In genomic region chr16:48300391-48300856, GRCh38 we compare ENCODE assay signal across 1 cellular context.
TF ChIP-seq lines count a peak whose summit lies in the region.

No MANE protein-coding gene starts in this region.

TF ChIP-seq in K562, 482 proteins besides CTCF, POLR2A, EP300 and RAD21 (continued from another document and continues in another):
- TF ChIP-seq MGA (IDR thresholded peaks at IDR 0.05) (peak; percentile 54; the same call in 1 of the 2 replicates), GTF2A2 (tag; IDR thresholded peaks at IDR 0.05) (peak; percentile 64; the same call in 1 of the 2 replicates), CLOCK (CRISPR knock-in tag; IDR thresholded peaks at IDR 0.05; ENCODE audit: borderline replicate concordance) (no peak), MEF2D (tag; conservative IDR thresholded peaks at IDR 0.05; ENCODE audit: low read depth) (peak; percentile 64; the same call in 1 of the 2 replicates), KLF10 (CRISPR knock-in tag; IDR thresholded peaks at IDR 0.05) (no peak), ZNF592 (IDR thresholded peaks at IDR 0.05) (peak; percentile 91), ZSCAN32 (CRISPR knock-in tag; IDR thresholded peaks at IDR 0.05) (peak; percentile 96), C11orf30 (IDR thresholded peaks at IDR 0.05; ENCODE audit: low read depth) (no peak), HDAC3 (IDR thresholded peaks at IDR 0.05; ENCODE audit: borderline replicate concordance, partially characterized antibody) (no peak), ZNF79 (CRISPR knock-in tag; IDR thresholded peaks at IDR 0.05; ENCODE audit: low read depth) (peak; percentile 83), ETS2 (tag; IDR thresholded peaks at IDR 0.05; ENCODE audit: borderline replicate concordance, poor library complexity, severe bottlenecking) (peak; percentile 58), DNMT1 (IDR thresholded peaks at IDR 0.05) (no peak), BACH1 (tag; IDR thresholded peaks at IDR 0.05) (peak; percentile 87), ZNF395 (CRISPR knock-in tag; IDR thresholded peaks at IDR 0.05) (peak; percentile 91; the same call in 1 of the 2 replicates), MAFK (IDR thresholded peaks at IDR 0.05; ENCODE audit: low read length) (peak; percentile 7; the same call in 1 of the 2 replicates), ZBTB34 (CRISPR knock-in tag; IDR thresholded peaks at IDR 0.05) (0 out of 2 replicates have a peak, but pooled peaks have one; percentile 2), ID3 (CRISPR knock-in tag; IDR thresholded peaks at IDR 0.05) (no peak), ID3 (tag; IDR thresholded peaks at IDR 0.05) (no peak), NR2C1 (IDR thresholded peaks at IDR 0.05) (peak; percentile 36; the same call in 1 of the 2 replicates), NR2C1 (tag; IDR thresholded peaks at IDR 0.05) (peak; percentile 86), CTBP1 (IDR thresholded peaks at IDR 0.05; ENCODE audit: borderline replicate concordance) (no peak), HMGN3 (IDR thresholded peaks at IDR 0.05; ENCODE audit: borderline replicate concordance, extremely low read depth, insufficient read length, low read depth, low read length) (no peak), ZNF124 (CRISPR knock-in tag; IDR thresholded peaks at IDR 0.05) (no peak), MYNN (IDR thresholded peaks at IDR 0.05) (no peak), MYNN (CRISPR knock-in tag; IDR thresholded peaks at IDR 0.05) (no peak), ZNF740 (CRISPR knock-in tag; IDR thresholded peaks at IDR 0.05) (no peak), ZNF740 (tag; IDR thresholded peaks at IDR 0.05) (no peak), E2F1 (CRISPR knock-in tag; IDR thresholded peaks at IDR 0.05) (no peak), BCL6 (CRISPR knock-in tag; IDR thresholded peaks at IDR 0.05) (0 out of 2 replicates have a peak, but pooled peaks have one; percentile 39), TCFL5 (CRISPR knock-in tag; conservative IDR thresholded peaks at IDR 0.05) (0 out of 2 replicates have a peak, but pooled peaks have one; percentile 32)
